Comparison of ENCODE assay signal across 17 cellular contexts in genomic region chr19:40502647-40503046, GRCh38. TPM values are rescaled to one million over a fixed set of nuclear protein-coding genes. Genes with fewer than 3 reads are reported as not detected.
DNase-seq lines count a peak whose midpoint lies in the region; ATAC-seq and TF ChIP-seq lines count a peak whose summit lies in the region.
"Had no signal": no experiment of that assay in that cellular context is flagged by ENCODE, and none has a peak within 500 bp of the region (broad histone marks: within the 10 kb centered on the region; RNA-seq: fewer than 3 reads in every experiment).

No MANE protein-coding gene starts in this region.

- peak; percentile 34 for DNase-seq in DMS 273 (lab: John Stamatoyannopoulos, UW; ENCODE audit: unreplicated experiment)
- DNase-seq in DMS 273 treated with DMSO at 0.1 percent for 48 hours (lab: John Stamatoyannopoulos, UW): no peak
- peak; percentile 15 for DNase-seq in NCI-H526 treated with DMSO at 0.1 percent for 48 hours (lab: John Stamatoyannopoulos, UW)
- peak; percentile 52 for DNase-seq in ecto neural progenitor cell (ENCODE audit: low spot score)
- peak; percentile 27 for DNase-seq in neural progenitor cell (ENCODE audit: low spot score)
- no peak for DNase-seq in NCI-H2107 treated with DMSO at 0.1 percent for 48 hours (lab: John Stamatoyannopoulos, UW; ENCODE audit: unreplicated experiment)
- DNase-seq: 8988T; activated naive CD8-positive, alpha-beta T cell treated with anti-CD3 and anti-CD28 coated beads, Interleukin-2, amount 50 U/mL, for 24 hours; effector CD8-positive, alpha-beta T cell; heart left ventricle; spleen; upper lobe of right lung had no signal

- H3K79me2 ChIP-seq in neural progenitor cell (ENCODE audit: low read depth): no peaks in the 10 kb centered on the region

- no peaks in the 10 kb centered on the region for H4K20me1 ChIP-seq in neural progenitor cell (ENCODE audit: low read depth)

- H3F3A ChIP-seq in neural progenitor cell (ENCODE audit: low read depth): peaks cover 6% of the 10 kb centered on the region

- no peak overlapping the region for H3K4me2 ChIP-seq in neural progenitor cell
- H3K4me2 ChIP-seq: KMS-11 had no signal

- peaks cover 23% of the 10 kb centered on the region for H3K27me3 ChIP-seq in neural progenitor cell
- H3K27me3 ChIP-seq: heart left ventricle, upper lobe of right lung had no signal

- no peaks in the 10 kb centered on the region for H3K9me3 ChIP-seq in neural progenitor cell (ENCODE audit: low read depth)
- H3K9me3 ChIP-seq: heart left ventricle, spleen, upper lobe of right lung had no signal

- no peak overlapping the region for H3K4me3 ChIP-seq in neural progenitor cell
- H3K4me3 ChIP-seq: heart left ventricle, lung, spleen, upper lobe of right lung had no signal

- ATAC-seq in HG02588 (IDR thresholded peaks at IDR 0.05; ENCODE audit: unreplicated experiment) (no peak), HG02610 (IDR thresholded peaks at IDR 0.05; ENCODE audit: unreplicated experiment) (no peak)
- ATAC-seq: activated naive CD8-positive, alpha-beta T cell treated with anti-CD3 and anti-CD28 coated beads, Interleukin-2, amount 50 U/mL, for 24 hours; heart left ventricle; upper lobe of right lung had no signal

- H3K27ac ChIP-seq in neural progenitor cell: no peak overlapping the region
- H3K27ac ChIP-seq: heart left ventricle, KMS-11, spleen, upper lobe of right lung, VCaP had no signal

- peak overlapping the region; percentile 93 for H3K27ac Mint-ChIP-seq in neural progenitor cell
- H3K27ac Mint-ChIP-seq: activated naive CD8-positive, alpha-beta T cell treated with anti-CD3 and anti-CD28 coated beads, Interleukin-2, amount 50 U/mL, for 24 hours had no signal

- peaks cover 19% of the 10 kb centered on the region for H3K27me3 Mint-ChIP-seq in neural progenitor cell (ENCODE audit: insufficient read depth, low read depth)

- H2AFZ ChIP-seq in neural progenitor cell (replicated peaks): no peak overlapping the region

- H3K9ac ChIP-seq in neural progenitor cell: no peak overlapping the region
- H3K9ac ChIP-seq: KMS-11 had no signal

- no peaks in the 10 kb centered on the region for H3K4me1 ChIP-seq in neural progenitor cell
- H3K4me1 ChIP-seq: heart left ventricle, spleen, upper lobe of right lung had no signal

- TF ChIP-seq CTCF in neural progenitor cell (IDR thresholded peaks at IDR 0.05): peak; percentile 19

- H3K4me3 Mint-ChIP-seq in neural progenitor cell: peak overlapping the region; percentile 64
- H3K4me3 Mint-ChIP-seq: activated naive CD8-positive, alpha-beta T cell treated with anti-CD3 and anti-CD28 coated beads, Interleukin-2, amount 50 U/mL, for 24 hours had no signal

- peaks cover 5% of the 10 kb centered on the region for H3K9me3 Mint-ChIP-seq in neural progenitor cell
- H3K9me3 Mint-ChIP-seq: activated naive CD8-positive, alpha-beta T cell treated with anti-CD3 and anti-CD28 coated beads, Interleukin-2, amount 50 U/mL, for 24 hours had no signal

- H3K36me3 ChIP-seq in neural progenitor cell: no peaks in the 10 kb centered on the region
- H3K36me3 ChIP-seq: heart left ventricle, spleen, upper lobe of right lung had no signal

- no peaks in the 10 kb centered on the region for H3K36me3 Mint-ChIP-seq in neural progenitor cell

- peaks cover 33% of the 10 kb centered on the region for H3K4me1 Mint-ChIP-seq in neural progenitor cell
- H3K4me1 Mint-ChIP-seq: activated naive CD8-positive, alpha-beta T cell treated with anti-CD3 and anti-CD28 coated beads, Interleukin-2, amount 50 U/mL, for 24 hours had no signal

RNA-seq across cellular contexts. Expression of gene SPTBN4, which starts 35.8 kb away (rescaled TPM):
- 2.5 and 8.4 TPM in 2 replicates for total RNA-seq in neural progenitor cell (ENCODE audit: low replicate concordance)

RNA-seq across cellular contexts. Expression of gene BLVRB, which starts 37.1 kb away (rescaled TPM):
- total RNA-seq in neural progenitor cell (ENCODE audit: low replicate concordance): 11.3 and 24.4 TPM in 2 replicates

RNA-seq across cellular contexts. Expression of gene SERTAD3, which starts 58.5 kb away (rescaled TPM):
- total RNA-seq in neural progenitor cell (ENCODE audit: low replicate concordance): 15.3 and 27.4 TPM in 2 replicates

Comparison
In these comparisons a context has a peak if more than half of its experiments do, and no peak if none do; other contexts are left out.
1. DNase-seq: peak in DMS 273 (single experiment), NCI-H526 treated with DMSO at 0.1 percent for 48 hours (single experiment), ecto neural progenitor cell (single experiment) and neural progenitor cell (single experiment); none in DMS 273 treated with DMSO at 0.1 percent for 48 hours (single experiment) and NCI-H2107 treated with DMSO at 0.1 percent for 48 hours (single experiment).